ENCODE assay signal across 1 cellular context in genomic region chr9:1726993-1727759, GRCh38.
TF ChIP-seq lines count a peak whose summit lies in the region.

No MANE protein-coding gene starts in this region.

TF ChIP-seq in H1, 55 proteins besides CTCF, POLR2A, EP300 and RAD21 (continued from another document):
- TF ChIP-seq TAF1 (IDR thresholded peaks at IDR 0.05; ENCODE audit: low read depth, low read length) (no peak), SP4 (IDR thresholded peaks at IDR 0.05; ENCODE audit: low read length) (no peak), CTBP2 (IDR thresholded peaks at IDR 0.05; ENCODE audit: borderline replicate concordance, insufficient read depth, insufficient read length, low read length) (no peak), BCL11A (IDR thresholded peaks at IDR 0.05; ENCODE audit: low read depth in 2 of 2, low read length in 2 of 2) (no peak), USF2 (IDR thresholded peaks at IDR 0.05; ENCODE audit: low read length) (no peak), JUN (IDR thresholded peaks at IDR 0.05; ENCODE audit: low read depth, low read length) (no peak), EGR1 (IDR thresholded peaks at IDR 0.05; ENCODE audit: borderline replicate concordance, low read depth, low read length) (no peak), BACH1 (IDR thresholded peaks at IDR 0.05; ENCODE audit: low read length) (no peak), HDAC2 (IDR thresholded peaks at IDR 0.05; ENCODE audit: borderline replicate concordance in 1 of 2, low read depth in 2 of 2, low read length in 2 of 2) (no peak)
